8 cellular contexts compared by ENCODE assay signal in genomic region chr12:6323995-6324711, GRCh38. TPM values are rescaled to one million over a fixed set of nuclear protein-coding genes. Genes with fewer than 3 reads are reported as not detected.
DNase-seq lines count a peak whose midpoint lies in the region; ATAC-seq and TF ChIP-seq lines count a peak whose summit lies in the region.

No MANE protein-coding gene starts in this region.

- H3K27ac Mint-ChIP-seq in activated T-cell treated with anti-CD3 and anti-CD28 coated beads, Interleukin-2, amount 50 U/mL, for 72 hours, result peak overlapping the region; percentile 95

- intact Hi-C loops in tibial artery (cut with DNase I; ENCODE audit: low total_unique reads), result no loop called here

- H3K27me3 ChIP-seq in liver (ENCODE audit: control insufficient read depth in 4 of 4, insufficient read depth in 4 of 4, low read length in 3 of 4), result no peaks in the 10 kb centered on the region
- H3K27me3 ChIP-seq in tibial artery, result no peaks in the 10 kb centered on the region

- peak overlapping the region; percentile 33 for H3K27ac ChIP-seq in angular gyrus (ENCODE audit: low read depth, low read length)
- H3K27ac ChIP-seq in liver (ENCODE audit: low read depth in 1 of 2, low read length in 2 of 2), result peak overlapping the region; percentile 60 to 82
- H3K27ac ChIP-seq in tibial artery, result peak overlapping the region; percentile 75 to 76

- no peak for TF ChIP-seq CTCF in liver (IDR thresholded peaks at IDR 0.05; ENCODE audit: low read depth, low read length, missing input control)
- TF ChIP-seq CTCF in tibial artery (IDR thresholded peaks at IDR 0.05), result no peak

- H3K9me3 Mint-ChIP-seq in activated T-cell treated with anti-CD3 and anti-CD28 coated beads, Interleukin-2, amount 50 U/mL, for 72 hours, result no peaks in the 10 kb centered on the region

- ATAC-seq in activated T-cell treated with anti-CD3 and anti-CD28 coated beads, Interleukin-2, amount 50 U/mL, for 72 hours (replicated peaks in 1 of 2), result no peak
- no peak for ATAC-seq in GM21825 (IDR thresholded peaks at IDR 0.05; ENCODE audit: unreplicated experiment)

- H3K27me3 Mint-ChIP-seq in activated T-cell treated with anti-CD3 and anti-CD28 coated beads, Interleukin-2, amount 50 U/mL, for 72 hours (ENCODE audit: low read depth), result no peaks in the 10 kb centered on the region

- no peak overlapping the region for H3K4me3 ChIP-seq in liver (ENCODE audit: low read depth in 1 of 3, low read length in 3 of 3)
- H3K4me3 ChIP-seq in tibial artery, result peak overlapping the region in 1 of 2 donors; percentile 22

- DNase-seq in activated T-cell treated with anti-CD3 and anti-CD28 coated beads, Interleukin-2, amount 50 U/mL, for 72 hours, result no peak
- DNase-seq in activated T-cell treated with anti-CD3 and anti-CD28 coated beads, Interleukin-2, amount 50 U/mL, for 48 hours, result no peak
- DNase-seq in tibial artery, result no peak
- no peak for DNase-seq in activated effector memory CD4-positive, alpha-beta T cell treated with Interleukin-2 at 50 U/mL for 16 hours
- DNase-seq in RKO (ENCODE audit: low spot score), result no peak

- H3K9me3 ChIP-seq in liver (ENCODE audit: control insufficient read depth in 4 of 4, low read length in 3 of 4), result no peaks in the 10 kb centered on the region
- H3K9me3 ChIP-seq in tibial artery, result no peaks in the 10 kb centered on the region

- H3K4me3 Mint-ChIP-seq in activated T-cell treated with anti-CD3 and anti-CD28 coated beads, Interleukin-2, amount 50 U/mL, for 72 hours, result peak overlapping the region; percentile 66 to 81

- H3K36me3 ChIP-seq in liver (ENCODE audit: control insufficient read depth in 4 of 4, insufficient read depth in 3 of 4, low read depth in 1 of 4, low read length in 3 of 4) (peaks cover 11 to 17% (median 13%) of the 10 kb centered on the region in 4 donors), tibial artery (peaks cover 11 to 20% (median 20%) of the 10 kb centered on the region in 3 donors)

- H3K9ac ChIP-seq in liver (ENCODE audit: low read depth in 1 of 2, low read length in 2 of 2), result no peak overlapping the region

- 47% methylated on average over 19 of the region's 19 CpGs for WGBS in liver

- H3K4me1 Mint-ChIP-seq in activated T-cell treated with anti-CD3 and anti-CD28 coated beads, Interleukin-2, amount 50 U/mL, for 72 hours (ENCODE audit: low read depth), result peaks cover 36% of the 10 kb centered on the region

- H3K36me3 Mint-ChIP-seq in activated T-cell treated with anti-CD3 and anti-CD28 coated beads, Interleukin-2, amount 50 U/mL, for 72 hours (ENCODE audit: insufficient read depth in 2 of 2), result no peaks in the 10 kb centered on the region

- TF ChIP-seq RAD21 in liver (IDR thresholded peaks at IDR 0.05), result no peak

- H3K4me1 ChIP-seq in liver (ENCODE audit: control insufficient read depth in 4 of 4, insufficient read depth in 4 of 4, low read length in 3 of 4) (peaks cover 6 to 49% (median 21%) of the 10 kb centered on the region in 4 donors), tibial artery (peaks cover 0 to 56% (median 45%) of the 10 kb centered on the region in 4 donors)

TF ChIP-seq in liver, 16 proteins besides CTCF, POLR2A, EP300 and RAD21:
- TF ChIP-seq HNF4A (conservative IDR thresholded peaks at IDR 0.05) (peak in 1 of 2 donors; percentile 15), RXRA (IDR thresholded peaks at IDR 0.05) (no peak)

RNA-seq across cellular contexts. Expression of gene PLEKHG6, which starts 13.7 kb away (rescaled TPM):
- not detected for total RNA-seq in activated T-cell treated with anti-CD3 and anti-CD28 coated beads, Interleukin-2, amount 50 U/mL, for 72 hours
- 1 to 10 TPM; 2.2 to 6.3 TPM for total RNA-seq in liver
- polyA plus RNA-seq in liver, result 1 to 10 TPM; 2.4 to 2.7 TPM

RNA-seq across cellular contexts. Expression of gene TNFRSF1A, which starts 17.7 kb away (rescaled TPM):
- total RNA-seq in activated T-cell treated with anti-CD3 and anti-CD28 coated beads, Interleukin-2, amount 50 U/mL, for 72 hours, result 10 to 100 TPM; 48.4 to 52.1 TPM
- 100 to 1,000 TPM in 1 of 2 donors, 10 to 100 TPM in 1; 36.9 to 144 TPM for total RNA-seq in liver
- 100 to 1,000 TPM in 1 of 2 donors, 10 to 100 TPM in 1; 56.0 to 121 TPM for polyA plus RNA-seq in liver

RNA-seq across cellular contexts. Expression of gene SCNN1A, which starts 51.2 kb away (rescaled TPM):
- total RNA-seq in activated T-cell treated with anti-CD3 and anti-CD28 coated beads, Interleukin-2, amount 50 U/mL, for 72 hours, result under 1 TPM; 0.29 to 0.67 TPM
- total RNA-seq in liver, result 1 to 10 TPM in 1 of 2 donors, under 1 TPM in 1; 0.47 to 7.7 TPM
- polyA plus RNA-seq in liver, result 1 to 10 TPM; 2.2 to 3.5 TPM

RNA-seq across cellular contexts. Expression of gene LTBR, which starts 59.8 kb away (rescaled TPM):
- 1 to 10 TPM; 1.3 to 1.9 TPM for total RNA-seq in activated T-cell treated with anti-CD3 and anti-CD28 coated beads, Interleukin-2, amount 50 U/mL, for 72 hours
- total RNA-seq in liver, result 10 to 100 TPM; 15.8 to 93.9 TPM
- polyA plus RNA-seq in liver, result 100 to 1,000 TPM in 1 of 2 donors, 10 to 100 TPM in 1; 84.1 to 138 TPM
